Comparison of ENCODE assay signal across 28 cellular contexts in genomic region chr21:34639250-34639649, GRCh38. TPM values are rescaled to one million over a fixed set of nuclear protein-coding genes. Genes with fewer than 3 reads are reported as not detected.
DNase-seq lines count a peak whose midpoint lies in the region; ATAC-seq, FAIRE-seq and TF ChIP-seq lines count a peak whose summit lies in the region.
"Had no signal": no experiment of that assay in that cellular context is flagged by ENCODE, and none has a peak within 500 bp of the region (broad histone marks: within the 10 kb centered on the region; RNA-seq: fewer than 3 reads in every experiment).

No MANE protein-coding gene starts in this region.

- H3K9me3 ChIP-seq in DND-41 (ENCODE audit: insufficient read depth, low read length, severe bottlenecking): no peaks in the 10 kb centered on the region
- no peaks in the 10 kb centered on the region for H3K9me3 ChIP-seq in K562 (replicated peaks; ENCODE audit: control insufficient read depth, insufficient read depth, low read depth, low read length)
- H3K9me3 ChIP-seq: A549 had no signal

- peaks cover 6% of the 10 kb centered on the region for H3K27me3 Mint-ChIP-seq in activated CD4-positive, alpha-beta T cell treated with anti-CD3 and anti-CD28 coated beads, Interleukin-2, amount 10 ng/mL, durations not matched to agents 24 days and 14 days

- H3K36me3 Mint-ChIP-seq in activated CD4-positive, alpha-beta T cell treated with anti-CD3 and anti-CD28 coated beads, Interleukin-2, amount 10 ng/mL, durations not matched to agents 24 days and 14 days (ENCODE audit: low read depth): peaks cover 6% of the 10 kb centered on the region
- H3K36me3 Mint-ChIP-seq: CD8-positive, alpha-beta T cell; IgD-negative memory B cell had no signal

- H3K9ac ChIP-seq in DND-41 (ENCODE audit: low read depth, low read length) (no peak overlapping the region), K562 (ENCODE audit: insufficient read depth in 1 of 2, low read depth in 2 of 2, low read length in 2 of 2) (no peak overlapping the region), mesendoderm (ENCODE audit: low read length) (no peak overlapping the region)

- H3K79me2 ChIP-seq in DND-41 (ENCODE audit: insufficient read depth, low read length): no peaks in the 10 kb centered on the region
- H3K79me2 ChIP-seq in K562 (ENCODE audit: control insufficient read depth, insufficient read depth, low read length): no peaks in the 10 kb centered on the region
- no peaks in the 10 kb centered on the region for H3K79me2 ChIP-seq in mesendoderm (ENCODE audit: control insufficient read depth, insufficient read depth, low read length)

- H3K27ac Mint-ChIP-seq in activated CD4-positive, alpha-beta T cell treated with anti-CD3 and anti-CD28 coated beads, Interleukin-2, amount 10 ng/mL, durations not matched to agents 24 days and 14 days: peak overlapping the region; percentile 19

- H3K27me3 ChIP-seq in DND-41 (ENCODE audit: insufficient read depth, low read length, poor library complexity): no peaks in the 10 kb centered on the region
- peaks cover 5 to 11% of the 10 kb centered on the region in 2 experiments for H3K27me3 ChIP-seq in K562 (ENCODE audit: control insufficient read depth in 2 of 2, insufficient read depth in 2 of 2, low read length in 2 of 2)
- no peaks in the 10 kb centered on the region for H3K27me3 ChIP-seq in mesendoderm (ENCODE audit: insufficient read depth, low read length, poor library complexity)

- ATAC-seq in DND-41 (ENCODE audit: insufficient read depth, low read depth): no peak
- ATAC-seq in K562: no peak
- ATAC-seq: A549; CD8-positive, alpha-beta T cell; HCT116 had no signal

- no peak overlapping the region for H4K8ac ChIP-seq in mesendoderm (ENCODE audit: low read depth, low read length)

- H4K5ac ChIP-seq in mesendoderm (ENCODE audit: low read length): no peak overlapping the region

- H3K36me3 ChIP-seq in DND-41 (ENCODE audit: insufficient read depth, low read length): no peaks in the 10 kb centered on the region
- no peaks in the 10 kb centered on the region for H3K36me3 ChIP-seq in K562 (ENCODE audit: control insufficient read depth, insufficient read depth, low read length)
- no peaks in the 10 kb centered on the region for H3K36me3 ChIP-seq in mesendoderm (ENCODE audit: control insufficient read depth, insufficient read depth, low read length)

- H3K4me3 Mint-ChIP-seq in activated CD4-positive, alpha-beta T cell treated with anti-CD3 and anti-CD28 coated beads, Interleukin-2, amount 10 ng/mL, durations not matched to agents 24 days and 14 days: no peak overlapping the region

- TF ChIP-seq RAD21 in K562 (CRISPR knock-in tag; conservative IDR thresholded peaks at IDR 0.05 in 1 of 2, IDR thresholded peaks at IDR 0.05 in 1 of 2): no peak

- H3K4ac ChIP-seq in mesendoderm (ENCODE audit: low read depth, low read length): no peak overlapping the region

- TF ChIP-seq CTCF in DND-41 (IDR thresholded peaks at IDR 0.05; ENCODE audit: borderline replicate concordance, extremely low read depth, low read length, poor library complexity, severe bottlenecking) (no peak), K562 (IDR thresholded peaks at IDR 0.05 in 2 of 3, conservative IDR thresholded peaks at IDR 0.05 in 1 of 3; ENCODE audit: insufficient read depth in 2 of 3, low read depth in 1 of 3, low read length in 3 of 3) (no peak)

- CTCF ChIA-PET in K562 (lab: Yijun Ruan, JAX; ENCODE audit: low intra/inter-chr PET ratio): no interaction called here

- peaks cover 24% of the 10 kb centered on the region for H3K4me1 Mint-ChIP-seq in activated CD4-positive, alpha-beta T cell treated with anti-CD3 and anti-CD28 coated beads, Interleukin-2, amount 10 ng/mL, durations not matched to agents 24 days and 14 days

- H2AFZ ChIP-seq in DND-41 (ENCODE audit: low read depth, low read length) (0 out of 2 replicates have a peak overlapping the region, but pooled peaks have one; percentile 15), K562 (ENCODE audit: low read depth, low read length) (0 out of 2 replicates have a peak overlapping the region, but pooled peaks have one; percentile 6)

- no peak for TF ChIP-seq POLR2A in K562 (conservative IDR thresholded peaks at IDR 0.05)

- 18% methylated on average over 1 of the region's 1 CpG for WGBS in K562 (ENCODE audit: insufficient coverage, low coverage, missing lambda C conversion rate)
- no CpG with 5 or more reads among the region's 1 CpG for WGBS in mesendoderm (ENCODE audit: extremely low coverage, insufficient coverage, low lambda C conversion rate)

- no peak for DNase-seq in activated CD4-positive, alpha-beta T cell treated with anti-CD3 and anti-CD28 coated beads, Interleukin-2, amount 10 ng/mL, durations not matched to agents 24 days and 14 days
- DNase-seq in activated CD4-positive, alpha-beta T cell treated with anti-CD3 and anti-CD28 coated beads, Interleukin-2, amount 50 U/mL, for 1 hour: no peak
- DNase-seq in DND-41: no peak
- peak; percentile 36 for DNase-seq in NCI-H69 (lab: John Stamatoyannopoulos, UW)
- no peak for DNase-seq in K562 (ENCODE audit: extremely low read depth in 1 of 4, low spot score in 3 of 4)
- no peak for DNase-seq in NK-92 treated with Interleukin-12 subunit alpha and Interleukin-12 subunit beta, amount 100 ng/mL, for 24 hours (lab: John Stamatoyannopoulos, UW)
- no peak for DNase-seq in DMS114 treated with DMSO at 0.1 percent for 48 hours (lab: John Stamatoyannopoulos, UW; ENCODE audit: unreplicated experiment)
- no peak for DNase-seq in mesendoderm
- DNase-seq: AML-193; C1 segment of cervical spinal cord; CD8-positive, alpha-beta T cell; DMS 273 treated with DMSO at 0.1 percent for 48 hours; DMS79 treated with DMSO at 0.1 percent for 48 hours; Kasumi-1; NCI-H1092 treated with DMSO at 0.1 percent for 48 hours; NCI-H1436 treated with DMSO at 0.1 percent for 48 hours; NCI-H2029 treated with DMSO at 0.1 percent for 48 hours; NCI-H2227 treated with DMSO at 0.1 percent for 48 hours; NCI-H526 treated with DMSO at 0.1 percent for 48 hours; SIG-M5 had no signal

- in situ Hi-C loops in K562 (cut with MboI): loop anchor here (10.0 to 25.0 kb wide), 2 partner anchors 252 to 714 kb away; partner anchors contain the start of gene SMIM11

- intact Hi-C loops in activated CD4-positive, alpha-beta T cell treated with anti-CD3 and anti-CD28 coated beads, Interleukin-2, amount 10 ng/mL, durations not matched to agents 24 days and 14 days (cut with micrococcal nuclease): no loop called here
- intact Hi-C loops in K562 (cut with micrococcal nuclease): no loop called here

- H4K20me1 ChIP-seq in DND-41 (ENCODE audit: insufficient read depth, low read length) (no peaks in the 10 kb centered on the region), K562 (replicated peaks; ENCODE audit: control insufficient read depth, insufficient read depth, low read length) (no peaks in the 10 kb centered on the region)

- no peak overlapping the region for H3K23ac ChIP-seq in mesendoderm (ENCODE audit: low read length)

- H2BK120ac ChIP-seq in mesendoderm (ENCODE audit: low read depth, low read length): no peak overlapping the region

- no peaks in the 10 kb centered on the region for H3K9me1 ChIP-seq in K562 (ENCODE audit: control insufficient read depth, insufficient read depth, low read length)

- TF ChIP-seq EP300 in K562 (IDR thresholded peaks at IDR 0.05; ENCODE audit: low read length): no peak

- BruUV-seq in K562 (replicated peaks; lab: Mats Ljungman, UMichigan): no TSS peak

- H3K4me3 ChIP-seq in DND-41 (ENCODE audit: low read depth in 1 of 2, low read length in 2 of 2) (no peak overlapping the region), K562 (no peak overlapping the region), mesendoderm (ENCODE audit: low read length) (no peak overlapping the region)
- H3K4me3 ChIP-seq: A549, SK-N-MC had no signal

- no peaks in the 10 kb centered on the region for H3K79me1 ChIP-seq in mesendoderm (ENCODE audit: low read length)

- H3K4me2 ChIP-seq in DND-41 (ENCODE audit: insufficient read depth, low read length) (no peak overlapping the region), K562 (ENCODE audit: insufficient read depth, low read length) (no peak overlapping the region), mesendoderm (ENCODE audit: low read length) (no peak overlapping the region)
- H3K4me2 ChIP-seq: A549 had no signal

- peaks cover 3% of the 10 kb centered on the region for H3K9me3 Mint-ChIP-seq in activated CD4-positive, alpha-beta T cell treated with anti-CD3 and anti-CD28 coated beads, Interleukin-2, amount 10 ng/mL, durations not matched to agents 24 days and 14 days
- H3K9me3 Mint-ChIP-seq: CD8-positive, alpha-beta T cell; IgD-negative memory B cell had no signal

- POLR2A ChIA-PET in K562 (lab: Yijun Ruan, JAX): interaction anchor here (0.5 to 1.7 kb wide), 2 partner anchors 12 to 26 kb away, joined by 3 to 4 read pairs; no protein-coding TSS in a partner anchor

- no peak for FAIRE-seq in K562 (lab: Jason Lieb, UNC)
- FAIRE-seq: A549, RCC 7860 had no signal

- no peak overlapping the region for H3K56ac ChIP-seq in mesendoderm (ENCODE audit: low read length)

- H3K4me1 ChIP-seq in DND-41 (ENCODE audit: insufficient read depth, low read length) (peaks cover 27% of the 10 kb centered on the region), K562 (replicated peaks in 1 of 2; ENCODE audit: control insufficient read depth in 2 of 2, insufficient read depth in 2 of 2, low read length in 2 of 2) (peaks cover 0 to 11% of the 10 kb centered on the region in 2 experiments; a peak in 3 of 5 replicates), mesendoderm (ENCODE audit: control insufficient read depth, low read depth, low read length) (no peaks in the 10 kb centered on the region)
- H3K4me1 ChIP-seq: A549 had no signal

- no peak overlapping the region for H2BK15ac ChIP-seq in mesendoderm (replicated peaks; ENCODE audit: low read depth)

- H2BK5ac ChIP-seq in mesendoderm (ENCODE audit: low read length): no peak overlapping the region

- H3K27ac ChIP-seq in DND-41 (ENCODE audit: low read length) (peak overlapping the region; percentile 80; the same call in 1 of the 2 replicates), K562 (ENCODE audit: extremely low read depth, low read depth, low read length) (no peak overlapping the region), mesendoderm (ENCODE audit: low read depth, low read length) (no peak overlapping the region)
- H3K27ac ChIP-seq: A549, HL-60, SK-N-MC had no signal

- H3K18ac ChIP-seq in mesendoderm (ENCODE audit: low read length): no peak overlapping the region

- no peak overlapping the region for H2AK5ac ChIP-seq in mesendoderm (ENCODE audit: low read length)

RNA-seq across cellular contexts. Expression of gene RCAN1, which starts 24.3 kb away (rescaled TPM):
- total RNA-seq in activated CD4-positive, alpha-beta T cell treated with anti-CD3 and anti-CD28 coated beads, Interleukin-2, amount 10 ng/mL, durations not matched to agents 24 days and 14 days: 15.7 and 17.6 TPM in 2 replicates
- total RNA-seq in K562 (2011; cell fraction: chromatin; rRNA removed; ENCODE audit: low replicate concordance): 6.1 and 7.8 TPM in 2 replicates
- 3.8 and 4.2 TPM in 2 replicates for total RNA-seq in K562 (2011; cell fraction: nucleolus; rRNA removed)
- total RNA-seq in K562 (2011; cell fraction: nucleoplasm; rRNA removed): 6.6 and 7.6 TPM in 2 replicates
- total RNA-seq in K562 (2014; rRNA removed): 11.9 TPM in 2 replicates
- total RNA-seq in K562 (2014; rRNA removed; fragmentation: Illumina TruSeq; extraction: Trizol): 16.5 and 16.9 TPM in 2 replicates
- total RNA-seq in K562 (2015; rRNA removed; fragmentation: Illumina TruSeq; extraction: Trizol): 12.3 and 14.7 TPM in 2 replicates
- 14.0 and 15.5 TPM in 2 replicates for total RNA-seq in K562 (2021)
- polyA plus RNA-seq in K562 (2011; rRNA removed): 5.3 and 9.9 TPM in 2 replicates
- 2.7 and 3.8 TPM in 2 replicates for polyA plus RNA-seq in K562 (2011; cell fraction: cytosol; rRNA removed)
- polyA plus RNA-seq in K562 (2011; cell fraction: nucleus; rRNA removed): 2.2 and 2.9 TPM in 2 replicates
- polyA plus RNA-seq in K562 (2012): 14.3 and 25.6 TPM in 2 replicates
- polyA plus RNA-seq in K562 (2014; fragmentation: Illumina TruSeq; extraction: Trizol): 13.4 and 14.9 TPM in 2 replicates
- polyA plus RNA-seq in K562 (2014; fragmentation: Nextera tagmentation; extraction: Ambion mirVana): 1 to 10 TPM; 4.4 to 6.1 TPM
- 12.3 and 15.0 TPM in 2 replicates for polyA plus RNA-seq in K562 (2014; rRNA removed)
- polyA minus RNA-seq in K562 (2011; rRNA and poly(A)+ RNA removed): 8.1 and 11.2 TPM in 2 replicates
- polyA minus RNA-seq in K562 (2011; cell fraction: cytosol; rRNA and poly(A)+ RNA removed): 3.4 and 5.2 TPM in 2 replicates
- 2.7 and 3.3 TPM in 2 replicates for polyA minus RNA-seq in K562 (2011; cell fraction: nucleus; rRNA and poly(A)+ RNA removed)
- polyA plus RNA-seq in mesendoderm (2013, experiment 1 of 2): 4.2 TPM
- polyA plus RNA-seq in mesendoderm (2013, experiment 2 of 2): 3.9 TPM

RNA-seq across cellular contexts. Expression of gene CLIC6, which starts 29.5 kb away (rescaled TPM):
- not detected in 2 replicates for total RNA-seq in activated CD4-positive, alpha-beta T cell treated with anti-CD3 and anti-CD28 coated beads, Interleukin-2, amount 10 ng/mL, durations not matched to agents 24 days and 14 days
- not detected in 2 replicates for total RNA-seq in K562 (2011; cell fraction: chromatin; rRNA removed; ENCODE audit: low replicate concordance)
- not detected in 2 replicates for total RNA-seq in K562 (2011; cell fraction: nucleolus; rRNA removed)
- total RNA-seq in K562 (2011; cell fraction: nucleoplasm; rRNA removed): not detected in 2 replicates
- total RNA-seq in K562 (2014; rRNA removed): not detected in 2 replicates
- not detected in 2 replicates for total RNA-seq in K562 (2014; rRNA removed; fragmentation: Illumina TruSeq; extraction: Trizol)
- not detected in 2 replicates for total RNA-seq in K562 (2015; rRNA removed; fragmentation: Illumina TruSeq; extraction: Trizol)
- not detected in 2 replicates for total RNA-seq in K562 (2021)
- polyA plus RNA-seq in K562 (2011; rRNA removed): not detected in 2 replicates
- polyA plus RNA-seq in K562 (2011; cell fraction: cytosol; rRNA removed): not detected in 2 replicates
- not detected in 2 replicates for polyA plus RNA-seq in K562 (2011; cell fraction: nucleus; rRNA removed)
- polyA plus RNA-seq in K562 (2012): 0.01 TPM in 1 of 2 replicates, not detected in the other
- not detected in 2 replicates for polyA plus RNA-seq in K562 (2014; fragmentation: Illumina TruSeq; extraction: Trizol)
- not detected for polyA plus RNA-seq in K562 (2014; fragmentation: Nextera tagmentation; extraction: Ambion mirVana)
- polyA plus RNA-seq in K562 (2014; rRNA removed): not detected in 2 replicates
- polyA minus RNA-seq in K562 (2011; rRNA and poly(A)+ RNA removed): not detected in 2 replicates
- not detected in 2 replicates for polyA minus RNA-seq in K562 (2011; cell fraction: cytosol; rRNA and poly(A)+ RNA removed)
- polyA minus RNA-seq in K562 (2011; cell fraction: nucleus; rRNA and poly(A)+ RNA removed): not detected in 2 replicates
- polyA plus RNA-seq in mesendoderm (2013, experiment 1 of 2): 0.32 TPM
- polyA plus RNA-seq in mesendoderm (2013, experiment 2 of 2): 0.29 TPM
- total RNA-seq: H4, NCI-H460 had no signal
